9 cellular contexts compared by ENCODE assay signal in genomic region chr22:50627452-50627913, GRCh38. TPM values are rescaled to one million over a fixed set of nuclear protein-coding genes. Genes with fewer than 3 reads are reported as not detected.
DNase-seq lines count a peak whose midpoint lies in the region; FAIRE-seq and TF ChIP-seq lines count a peak whose summit lies in the region.
"Had no signal": no experiment of that assay in that cellular context is flagged by ENCODE, and none has a peak within 500 bp of the region (broad histone marks: within the 10 kb centered on the region; RNA-seq: fewer than 3 reads in every experiment).

No MANE protein-coding gene starts in this region.

- H3K9ac ChIP-seq in astrocyte (ENCODE audit: low read length) = peak overlapping the region; percentile 79

- no peaks in the 10 kb centered on the region for H4K20me1 ChIP-seq in astrocyte (ENCODE audit: insufficient read depth, low read length)

- no peaks in the 10 kb centered on the region for H3K36me3 ChIP-seq in astrocyte (ENCODE audit: insufficient read depth, low read length)

- no peak overlapping the region for H3K27ac ChIP-seq in astrocyte (ENCODE audit: low read depth, low read length)

- peak overlapping the region; percentile 89 for H2AFZ ChIP-seq in astrocyte (ENCODE audit: low read depth, low read length)

- H3K27me3 ChIP-seq in astrocyte (ENCODE audit: insufficient read depth, low read length) = no peaks in the 10 kb centered on the region

- peak overlapping the region; percentile 84 for H3K4me3 Mint-ChIP-seq in astrocyte (ENCODE audit: unreplicated experiment)
- peak overlapping the region; percentile 65 to 76 (median 70) for H3K4me3 Mint-ChIP-seq in immature natural killer cell
- H3K4me3 Mint-ChIP-seq in stimulated activated naive CD8-positive, alpha-beta T cell treated with anti-CD3 and anti-CD28 coated beads, Interleukin-15, Interleukin-2, amounts not matched to agents 100 ng/mL and 50 ng/mL, for 24 hours = peak overlapping the region; percentile 80

- H3K4me1 Mint-ChIP-seq in astrocyte (ENCODE audit: low read depth, unreplicated experiment) = peaks cover 7% of the 10 kb centered on the region
- H3K4me1 Mint-ChIP-seq in immature natural killer cell = peaks cover 26% of the 10 kb centered on the region in 2 donors
- H3K4me1 Mint-ChIP-seq in stimulated activated naive CD8-positive, alpha-beta T cell treated with anti-CD3 and anti-CD28 coated beads, Interleukin-15, Interleukin-2, amounts not matched to agents 100 ng/mL and 50 ng/mL, for 24 hours (ENCODE audit: low read depth) = peaks cover 26% of the 10 kb centered on the region

- no peaks in the 10 kb centered on the region for H3K9me3 Mint-ChIP-seq in astrocyte (ENCODE audit: unreplicated experiment)
- H3K9me3 Mint-ChIP-seq in immature natural killer cell = no peaks in the 10 kb centered on the region
- H3K9me3 Mint-ChIP-seq in stimulated activated naive CD8-positive, alpha-beta T cell treated with anti-CD3 and anti-CD28 coated beads, Interleukin-15, Interleukin-2, amounts not matched to agents 100 ng/mL and 50 ng/mL, for 24 hours = no peaks in the 10 kb centered on the region

- no peaks in the 10 kb centered on the region for H3K27me3 Mint-ChIP-seq in astrocyte (ENCODE audit: low read depth, unreplicated experiment)
- H3K27me3 Mint-ChIP-seq in immature natural killer cell (ENCODE audit: low read depth in 3 of 3) = peaks cover 9 to 15% (median 15%) of the 10 kb centered on the region in 3 donors
- no peaks in the 10 kb centered on the region for H3K27me3 Mint-ChIP-seq in stimulated activated naive CD8-positive, alpha-beta T cell treated with anti-CD3 and anti-CD28 coated beads, Interleukin-15, Interleukin-2, amounts not matched to agents 100 ng/mL and 50 ng/mL, for 24 hours

- H3K27ac Mint-ChIP-seq in astrocyte (ENCODE audit: unreplicated experiment) = no peak overlapping the region
- H3K27ac Mint-ChIP-seq in immature natural killer cell = peak overlapping the region in 3 of 6 donors; percentile 50 to 84 (median 72)
- peak overlapping the region; percentile 40 for H3K27ac Mint-ChIP-seq in stimulated activated naive CD8-positive, alpha-beta T cell treated with anti-CD3 and anti-CD28 coated beads, Interleukin-15, Interleukin-2, amounts not matched to agents 100 ng/mL and 50 ng/mL, for 24 hours

- H3K4me1 ChIP-seq in astrocyte (ENCODE audit: insufficient read depth, low read length) = peaks cover 13% of the 10 kb centered on the region

- peak overlapping the region; percentile 100 for H3K4me2 ChIP-seq in astrocyte (ENCODE audit: low read length)

- no peaks in the 10 kb centered on the region for H3K9me3 ChIP-seq in astrocyte (ENCODE audit: insufficient read depth, low read depth, low read length)

- H3K4me3 ChIP-seq in astrocyte (ENCODE audit: insufficient read depth, low read depth, low read length) = peak overlapping the region; percentile 73

- DNase-seq in NCI-H82 (lab: John Stamatoyannopoulos, UW) = peak; percentile 43
- DNase-seq in NCI-H82 treated with DMSO at 0.1 percent for 48 hours (lab: John Stamatoyannopoulos, UW; ENCODE audit: unreplicated experiment) = no peak
- DNase-seq in HuH-7 (ENCODE audit: low spot score) = peak; percentile 37
- no peak for DNase-seq in astrocyte (ENCODE audit: low read depth)
- no peak for DNase-seq in immature natural killer cell
- DNase-seq in NCI-H524 treated with DMSO at 0.1 percent for 48 hours (lab: John Stamatoyannopoulos, UW) = no peak
- DNase-seq in HT-29 (ENCODE audit: low spot score) = no peak

- H3K36me3 Mint-ChIP-seq in astrocyte (ENCODE audit: low read depth, unreplicated experiment) = peaks cover 2% of the 10 kb centered on the region
- no peaks in the 10 kb centered on the region for H3K36me3 Mint-ChIP-seq in immature natural killer cell
- no peaks in the 10 kb centered on the region for H3K36me3 Mint-ChIP-seq in stimulated activated naive CD8-positive, alpha-beta T cell treated with anti-CD3 and anti-CD28 coated beads, Interleukin-15, Interleukin-2, amounts not matched to agents 100 ng/mL and 50 ng/mL, for 24 hours (ENCODE audit: low read depth)

- no peaks in the 10 kb centered on the region for H3K79me2 ChIP-seq in astrocyte (ENCODE audit: insufficient read depth, low read length)

- no peak for TF ChIP-seq CTCF in astrocyte (IDR thresholded peaks at IDR 0.05; ENCODE audit: insufficient read depth, low read depth, low read length)

- no peak for FAIRE-seq in astrocyte (lab: Jason Lieb, UNC)
- FAIRE-seq: colon had no signal

RNA-seq across cellular contexts. Expression of gene ARSA, which starts 0.5 kb away (rescaled TPM):
- 25.5 and 34.7 TPM in 2 replicates for total RNA-seq in astrocyte
- polyA plus RNA-seq in immature natural killer cell = 10 to 100 TPM in 1 of 3 donors, 1 to 10 TPM in 2; 3.8 to 11.2 (median 7.7) TPM
- 11.4 and 16.6 TPM in 2 replicates for total RNA-seq in HT-29 (2014; rRNA removed; shearing (Covaris generic))

RNA-seq across cellular contexts. Expression of gene MAPK8IP2, which starts 26.9 kb away (rescaled TPM):
- total RNA-seq in astrocyte = 4.7 and 5.9 TPM in 2 replicates
- polyA plus RNA-seq in immature natural killer cell = not detected
- not detected in 2 replicates for total RNA-seq in HT-29 (2014; rRNA removed; shearing (Covaris generic))

RNA-seq across cellular contexts. Expression of gene CHKB, which starts 44.8 kb away (rescaled TPM):
- 36.1 and 40.7 TPM in 2 replicates for total RNA-seq in astrocyte
- 10 to 100 TPM; 44.0 to 51.3 (median 49.4) TPM for polyA plus RNA-seq in immature natural killer cell
- 21.5 and 26.2 TPM in 2 replicates for total RNA-seq in HT-29 (2014; rRNA removed; shearing (Covaris generic))

RNA-seq across cellular contexts. Expression of gene SHANK3, which starts 45.1 kb away (rescaled TPM):
- total RNA-seq in astrocyte = 10.1 and 10.6 TPM in 2 replicates
- not detected for polyA plus RNA-seq in immature natural killer cell
- not detected in 2 replicates for total RNA-seq in HT-29 (2014; rRNA removed; shearing (Covaris generic))

RNA-seq across cellular contexts. Expression of gene CPT1B, which starts 49.3 kb away (rescaled TPM):
- 26.0 and 32.7 TPM in 2 replicates for total RNA-seq in astrocyte
- 1 to 10 TPM in 1 of 3 donors, under 1 TPM in 1, not detected in 1; 0.09 to 2.9 TPM for polyA plus RNA-seq in immature natural killer cell
- total RNA-seq in HT-29 (2014; rRNA removed; shearing (Covaris generic)) = 1.5 and 2.5 TPM in 2 replicates

Comparison
In these comparisons a context has a peak if more than half of its experiments do, and no peak if none do; other contexts are left out.
1. DNase-seq: peak in NCI-H82 (single experiment) and HuH-7 (single experiment); none in NCI-H82 treated with DMSO at 0.1 percent for 48 hours (single experiment), astrocyte (single experiment), immature natural killer cell (0 of 3), NCI-H524 treated with DMSO at 0.1 percent for 48 hours (single experiment) and HT-29 (single experiment).
2. Peak in every context shown above with its lines, with median percentiles within 50 percentile points of each other: H3K4me3 Mint-ChIP-seq.